9 cellular contexts compared by ENCODE assay signal in the genomic region with DNA sequence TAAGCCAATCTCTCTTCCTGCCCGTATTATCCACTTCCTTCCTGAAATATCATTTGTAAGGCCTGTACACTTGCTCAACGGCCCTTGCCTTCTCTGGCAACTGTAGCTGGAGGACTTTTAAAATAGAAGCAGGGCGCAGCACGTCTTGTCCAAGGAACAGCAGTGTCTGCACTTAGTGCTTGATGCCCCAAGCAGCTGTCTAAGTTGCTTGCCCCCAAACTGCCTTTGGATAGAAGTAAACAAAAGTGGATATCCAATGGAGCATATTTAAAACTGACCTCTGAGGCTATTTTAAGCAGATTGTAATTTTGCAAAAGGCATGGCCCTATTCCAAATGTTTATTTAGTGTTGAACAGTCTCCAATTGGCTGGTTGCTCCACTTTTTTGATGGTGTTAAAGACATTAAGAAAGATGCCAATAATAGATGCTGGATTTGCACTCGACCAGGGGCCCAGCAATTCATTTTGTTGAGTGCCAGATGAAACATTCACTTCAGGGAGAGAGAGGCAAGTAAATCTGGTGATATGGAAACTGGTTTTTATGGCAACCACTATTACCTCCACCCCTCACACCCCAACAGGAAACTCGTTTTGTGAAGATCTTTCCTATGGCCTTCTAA.
DNase-seq lines count a peak whose midpoint lies in the region; ATAC-seq and TF ChIP-seq lines count a peak whose summit lies in the region.
"Had no signal": no experiment of that assay in that cellular context is flagged by ENCODE, and none has a peak within 500 bp of the region (broad histone marks: within the 10 kb centered on the region; RNA-seq: fewer than 3 reads in every experiment).

No MANE protein-coding gene starts in this region.

- no peaks in the 10 kb centered on the region for H3K36me3 ChIP-seq in Caco-2 (ENCODE audit: control insufficient read depth, insufficient read depth, low read length)
- H3K36me3 ChIP-seq in BE2C: no peaks in the 10 kb centered on the region
- H3K36me3 ChIP-seq: brain microvascular endothelial cell had no signal

- TF ChIP-seq CTCF in Caco-2 (IDR thresholded peaks at IDR 0.05; ENCODE audit: insufficient read depth in 1 of 2, low read depth in 1 of 2, low read length in 1 of 2, severe bottlenecking in 1 of 2, unreplicated experiment in 1 of 2): no peak
- TF ChIP-seq CTCF in BE2C (IDR thresholded peaks at IDR 0.05; ENCODE audit: low read depth, low read length): no peak

- no peak overlapping the region for H3K27ac Mint-ChIP-seq in Caco-2 (ENCODE audit: unreplicated experiment)

- H3K4me3 ChIP-seq in Caco-2 (ENCODE audit: low read depth, low read length) (no peak overlapping the region), BE2C (ENCODE audit: low read depth, low read length) (no peak overlapping the region)

- peaks cover 6% of the 10 kb centered on the region for H3K36me3 Mint-ChIP-seq in Caco-2 (ENCODE audit: insufficient read depth, unreplicated experiment)

- no TSS peak for BruUV-seq in Caco-2 (replicated peaks; lab: Mats Ljungman, UMichigan)

- H3K27me3 ChIP-seq in Caco-2 (replicated peaks; ENCODE audit: control insufficient read depth, insufficient read depth, low read length) (no peaks in the 10 kb centered on the region), BE2C (no peaks in the 10 kb centered on the region)
- H3K27me3 ChIP-seq: brain microvascular endothelial cell had no signal

- DNase-seq in Right ventricle myocardium inferior (ENCODE audit: missing footprints) (peak; percentile 82), cardiac septum (ENCODE audit: low spot score) (no peak), midbrain (lab: John Stamatoyannopoulos, UW) (peak; percentile 54), Caco-2 (no peak), BE2C (no peak), HT-29 (ENCODE audit: low spot score) (no peak), DMS 273 (lab: John Stamatoyannopoulos, UW; ENCODE audit: unreplicated experiment) (no peak)
- DNase-seq: brain microvascular endothelial cell had no signal

- peak; percentile 96 for ATAC-seq in Right ventricle myocardium inferior

- H3K4me1 Mint-ChIP-seq in Caco-2 (ENCODE audit: low read depth, unreplicated experiment): peaks cover 6% of the 10 kb centered on the region

- H3K4me1 ChIP-seq in Caco-2: 0 out of 2 replicates have a peak, but pooled peaks cover 3% of the 10 kb centered on the region
- peaks cover 6% of the 10 kb centered on the region for H3K4me1 ChIP-seq in BE2C

- H3K27ac ChIP-seq in cingulate gyrus (ENCODE audit: low read depth, low read length): peak overlapping the region; percentile 24
- H3K27ac ChIP-seq: brain microvascular endothelial cell had no signal

- POLR2A ChIA-PET in Caco-2 (lab: Charles Lee): no interaction called here

- no peaks in the 10 kb centered on the region for H3K27me3 Mint-ChIP-seq in Caco-2 (ENCODE audit: insufficient read depth, unreplicated experiment)

- no peaks in the 10 kb centered on the region for H3K9me3 ChIP-seq in Caco-2
- no peaks in the 10 kb centered on the region for H3K9me3 ChIP-seq in BE2C

- H3K4me3 Mint-ChIP-seq in Caco-2 (ENCODE audit: unreplicated experiment): no peak overlapping the region

- H3K9me3 Mint-ChIP-seq in Caco-2 (ENCODE audit: unreplicated experiment): peaks cover 8% of the 10 kb centered on the region

- CTCF ChIA-PET in Caco-2 (lab: Charles Lee): no interaction called here

- intact Hi-C loops in Right ventricle myocardium inferior (cut with DNase I) (loop anchor here (5.0 to 10.0 kb wide), 4 partner anchors 58 to 601 kb away; no protein-coding TSS in a partner anchor), cardiac septum (cut with DNase I) (loop anchor here (2.0 to 10.0 kb wide), 2 partner anchors 365 to 669 kb away; no protein-coding TSS in a partner anchor), Caco-2 (cut with micrococcal nuclease; ENCODE audit: unreplicated experiment) (no loop called here)

Comparison
In these comparisons a context has a peak if more than half of its experiments do, and no peak if none do; other contexts are left out.
1. DNase-seq: peak in Right ventricle myocardium inferior (single experiment) and midbrain (single experiment); none in cardiac septum (single experiment), Caco-2 (0 of 2), BE2C (single experiment), HT-29 (single experiment) and DMS 273 (single experiment).